8 cellular contexts compared by ENCODE assay signal in genomic region chr6:158047120-158047518, GRCh38.
DNase-seq lines count a peak whose midpoint lies in the region; ATAC-seq and TF ChIP-seq lines count a peak whose summit lies in the region.

No MANE protein-coding gene starts in this region.

- no peak for TF ChIP-seq POLR2A in prostate gland (IDR thresholded peaks at IDR 0.05)

- H3K9me3 ChIP-seq in prostate gland = no peaks in the 10 kb centered on the region

- peaks cover 17% of the 10 kb centered on the region for H3K4me1 ChIP-seq in prostate gland (replicated peaks)

- peaks cover 12% of the 10 kb centered on the region for H3K4me1 Mint-ChIP-seq in type B pancreatic cell (ENCODE audit: unreplicated experiment)

- intact Hi-C loops in prostate gland (cut with DNase I) = no loop called here

- 47% methylated on average over 10 of the region's 10 CpGs for WGBS in prostate gland

- peaks cover 18% of the 10 kb centered on the region for H3K36me3 Mint-ChIP-seq in type B pancreatic cell

- ATAC-seq in GM19324 (IDR thresholded peaks at IDR 0.05; ENCODE audit: low FRiP score, unreplicated experiment) = no peak
- no peak for ATAC-seq in HG03342 (IDR thresholded peaks at IDR 0.05; ENCODE audit: unreplicated experiment)

- H3K4me3 Mint-ChIP-seq in type B pancreatic cell = no peak overlapping the region

- H3K27me3 Mint-ChIP-seq in type B pancreatic cell = no peaks in the 10 kb centered on the region

- no peaks in the 10 kb centered on the region for H3K27me3 ChIP-seq in prostate gland (replicated peaks; ENCODE audit: insufficient read depth)

- DNase-seq in activated gamma-delta T cell treated with Interleukin-2 at 50 U/mL for 16 hours (peak; percentile 51), activated gamma-delta T cell (lab: John Stamatoyannopoulos, UW) (no peak), prostate gland (ENCODE audit: low spot score) (peak; percentile 61), type B pancreatic cell (ENCODE audit: extremely low spot score, unreplicated experiment) (no peak), NCI-H2107 (lab: John Stamatoyannopoulos, UW) (no peak)
- peak; percentile 66 for DNase-seq in activated naive CD4-positive, alpha-beta T cell treated with anti-CD3 and anti-CD28 coated beads, Interleukin-2, amount 50 U/mL, for 16 hours

- H3K9me3 Mint-ChIP-seq in type B pancreatic cell = no peaks in the 10 kb centered on the region

- H3K36me3 ChIP-seq in prostate gland = no peaks in the 10 kb centered on the region

- H3K27ac ChIP-seq in prostate gland = no peak overlapping the region

- H3K27ac Mint-ChIP-seq in type B pancreatic cell = peak overlapping the region; percentile 51

- no peak overlapping the region for H3K4me3 ChIP-seq in prostate gland

- TF ChIP-seq CTCF in prostate gland (IDR thresholded peaks at IDR 0.05) = no peak
- TF ChIP-seq CTCF in type B pancreatic cell (conservative IDR thresholded peaks at IDR 0.05) = no peak

Comparison
In these comparisons a context has a peak if more than half of its experiments do, and no peak if none do; other contexts are left out.
1. DNase-seq: peak in activated gamma-delta T cell treated with Interleukin-2 at 50 U/mL for 16 hours (single experiment), activated naive CD4-positive, alpha-beta T cell treated with anti-CD3 and anti-CD28 coated beads, Interleukin-2, amount 50 U/mL, for 16 hours (single experiment) and prostate gland (single experiment); none in activated gamma-delta T cell (single experiment), type B pancreatic cell (single experiment) and NCI-H2107 (single experiment).